In the genomic region with DNA sequence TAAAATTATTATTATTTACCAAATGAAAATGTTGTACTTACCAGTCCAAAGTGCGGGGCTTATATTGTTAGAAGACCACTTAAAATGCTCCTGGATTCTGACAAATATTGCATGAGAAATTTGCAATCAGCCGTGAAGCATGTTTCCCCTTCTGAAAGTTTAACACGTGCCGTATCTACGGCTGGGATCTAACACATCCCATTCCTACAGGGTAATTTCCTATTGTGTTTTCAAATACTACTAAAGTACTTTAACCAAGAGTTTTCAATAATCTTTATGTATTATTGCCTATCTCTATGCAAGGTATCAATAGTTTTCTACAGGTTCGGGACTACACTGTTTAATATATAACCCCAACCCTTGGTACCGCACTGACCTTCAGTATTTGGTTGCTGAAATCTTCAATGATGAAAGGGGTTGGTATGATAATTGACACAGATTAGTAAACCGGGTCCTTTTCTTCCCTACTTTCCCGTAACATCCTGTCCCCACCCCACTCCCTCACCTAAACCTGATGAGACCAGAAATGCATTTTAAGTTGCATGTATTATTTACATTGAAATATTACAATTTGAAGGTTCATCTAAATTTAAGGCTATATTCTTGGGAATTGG, we compare ENCODE assay signal across 8 cellular contexts. TPM values are rescaled to one million over a fixed set of nuclear protein-coding genes. Genes with fewer than 3 reads are reported as not detected.
DNase-seq lines count a peak whose midpoint lies in the region; ATAC-seq, FAIRE-seq and TF ChIP-seq lines count a peak whose summit lies in the region.

No MANE protein-coding gene starts in this region.

- H3K27me3 ChIP-seq in cardiac muscle cell (no peaks in the 10 kb centered on the region), keratinocyte (ENCODE audit: control insufficient read depth, extremely low read depth, insufficient read depth, low read length) (no peaks in the 10 kb centered on the region), thyroid gland (no peaks in the 10 kb centered on the region)

- peak overlapping the region; percentile 88 for H3K27ac Mint-ChIP-seq in activated naive CD8-positive, alpha-beta T cell

- peak overlapping the region; percentile 63 for H3K4me2 ChIP-seq in keratinocyte (ENCODE audit: control insufficient read depth, extremely low read depth, insufficient read depth, low read depth, low read length)

- peak overlapping the region; percentile 25 for H3K27ac ChIP-seq in cardiac muscle cell
- H3K27ac ChIP-seq in keratinocyte (ENCODE audit: control insufficient read depth, insufficient read depth, low read length): peak overlapping the region; percentile 85
- peak overlapping the region; percentile 24 to 75 (median 47) for H3K27ac ChIP-seq in thyroid gland

- intact Hi-C loops in Right ventricle myocardium inferior (cut with DNase I): no loop called here
- intact Hi-C loops in thyroid gland (cut with DNase I): no loop called here

- no peaks in the 10 kb centered on the region for H3K36me3 Mint-ChIP-seq in activated naive CD8-positive, alpha-beta T cell

- H2AFZ ChIP-seq in keratinocyte (ENCODE audit: control insufficient read depth, low read length): peak overlapping the region; percentile 79

- 17% methylated on average over 9 of the region's 9 CpGs for WGBS in thyroid gland, 2 donors

- no peaks in the 10 kb centered on the region for H3K9me3 ChIP-seq in cardiac muscle cell (ENCODE audit: low read depth)
- H3K9me3 ChIP-seq in keratinocyte (ENCODE audit: control insufficient read depth, low read depth, low read length): no peaks in the 10 kb centered on the region
- H3K9me3 ChIP-seq in thyroid gland: no peaks in the 10 kb centered on the region

- H3K4me3 ChIP-seq in cardiac muscle cell (peak overlapping the region; percentile 39), keratinocyte (ENCODE audit: control insufficient read depth in 2 of 3, extremely low read depth in 1 of 3, insufficient read depth in 2 of 3, low read depth in 1 of 3, low read length in 3 of 3) (peak overlapping the region; percentile 40 to 79 (median 67)), thyroid gland (replicated peaks in 1 of 3) (peak overlapping the region in 2 of 3 donors; percentile 34 to 62)

- dilution Hi-C loops in keratinocyte (cut with MboI; ENCODE audit: extremely low pct_ligation_motif_present, low sequenced_read_pairs): no loop called here

- H3K9me1 ChIP-seq in keratinocyte (ENCODE audit: control insufficient read depth, extremely low read depth, insufficient read depth, low read length): no peaks in the 10 kb centered on the region

- no peaks in the 10 kb centered on the region for H3K4me1 ChIP-seq in cardiac muscle cell (ENCODE audit: low read depth)
- no peaks in the 10 kb centered on the region for H3K4me1 ChIP-seq in keratinocyte (ENCODE audit: control insufficient read depth, extremely low read depth, insufficient read depth, low read length)
- H3K4me1 ChIP-seq in thyroid gland: no peaks in the 10 kb centered on the region

- no peak for TF ChIP-seq POLR2A in thyroid gland (IDR thresholded peaks at IDR 0.05)

- FAIRE-seq in keratinocyte (lab: Jason Lieb, UNC): no peak

- H3K79me2 ChIP-seq in keratinocyte (ENCODE audit: control insufficient read depth, insufficient read depth, low read length): peaks cover 24% of the 10 kb centered on the region

- H3K27me3 Mint-ChIP-seq in activated naive CD8-positive, alpha-beta T cell: no peaks in the 10 kb centered on the region

- H3K4me1 Mint-ChIP-seq in activated naive CD8-positive, alpha-beta T cell (ENCODE audit: low read depth): peaks cover 32% of the 10 kb centered on the region

- ATAC-seq in Right ventricle myocardium inferior (no peak), GM21528 (IDR thresholded peaks at IDR 0.05; ENCODE audit: low FRiP score, unreplicated experiment) (no peak), GM21367 (IDR thresholded peaks at IDR 0.05; ENCODE audit: unreplicated experiment) (no peak)

- H3K36me3 ChIP-seq in cardiac muscle cell: no peaks in the 10 kb centered on the region
- no peaks in the 10 kb centered on the region for H3K36me3 ChIP-seq in keratinocyte (ENCODE audit: control insufficient read depth in 2 of 2, extremely low read depth in 1 of 2, insufficient read depth in 2 of 2, low read length in 2 of 2)
- H3K36me3 ChIP-seq in thyroid gland: no peaks in the 10 kb centered on the region

- DNase-seq in cardiac muscle cell (ENCODE audit: low read depth in 1 of 2, low spot score in 1 of 2): peak in 1 of 2 donors; percentile 5
- DNase-seq in Right ventricle myocardium inferior (ENCODE audit: missing footprints): no peak
- no peak for DNase-seq in keratinocyte (ENCODE audit: low read depth, low spot score)
- no peak for DNase-seq in thyroid gland
- DNase-seq in SKM-1 (lab: John Stamatoyannopoulos, UW; ENCODE audit: unreplicated experiment): no peak

- H4K20me1 ChIP-seq in keratinocyte (ENCODE audit: control insufficient read depth, extremely low read depth, insufficient read depth, low read length): no peaks in the 10 kb centered on the region

- H3K4me3 Mint-ChIP-seq in activated naive CD8-positive, alpha-beta T cell: peak overlapping the region; percentile 87

- peak overlapping the region; percentile 80 for H3K9ac ChIP-seq in keratinocyte (ENCODE audit: control insufficient read depth, extremely low read depth, insufficient read depth, low read length)

- TF ChIP-seq CTCF in cardiac muscle cell (IDR thresholded peaks at IDR 0.05; ENCODE audit: low read depth, low read length) (no peak), keratinocyte (optimal IDR thresholded peaks at IDR 0.05 in 1 of 3, IDR thresholded peaks at IDR 0.05 in 1 of 3, conservative IDR thresholded peaks at IDR 0.05 in 1 of 3; ENCODE audit: extremely low read depth in 1 of 3, insufficient read depth in 2 of 3, low read length in 3 of 3) (no peak), thyroid gland (IDR thresholded peaks at IDR 0.05) (no peak)

- H3K9me3 Mint-ChIP-seq in activated naive CD8-positive, alpha-beta T cell (ENCODE audit: low read depth): no peaks in the 10 kb centered on the region

RNA-seq across cellular contexts. Expression of gene BRWD3, which starts 0.8 kb away (rescaled TPM):
- 8.8 and 13.6 TPM in 2 replicates for total RNA-seq in cardiac muscle cell
- 3.1 TPM in 2 replicates for polyA plus RNA-seq in cardiac muscle cell
- total RNA-seq in Right ventricle myocardium inferior: 6.0 TPM
- polyA plus RNA-seq in keratinocyte: 6.2 to 10.5 TPM (median 7.6 TPM) in 3 replicates
- polyA plus RNA-seq in keratinocyte (2011; ENCODE audit: low read depth): 6.7 TPM
- polyA plus RNA-seq in keratinocyte (2011; cell fraction: cytosol; rRNA removed): 3.3 and 5.8 TPM in 2 replicates
- polyA plus RNA-seq in keratinocyte (2011; cell fraction: nucleus; rRNA removed): 14.6 and 19.3 TPM in 2 replicates
- polyA plus RNA-seq in keratinocyte (2012; ENCODE audit: low replicate concordance): 4.6 and 5.3 TPM in 2 replicates
- polyA minus RNA-seq in keratinocyte: 11.1 to 50.5 TPM (median 27.0 TPM) in 3 replicates
- polyA minus RNA-seq in keratinocyte (2011; cell fraction: cytosol; rRNA and poly(A)+ RNA removed): 11.5 TPM
- 45.4 and 63.0 TPM in 2 replicates for polyA minus RNA-seq in keratinocyte (2011; cell fraction: nucleus; rRNA and poly(A)+ RNA removed)
- 10 to 100 TPM; 17.2 to 36.2 (median 28.4) TPM for total RNA-seq in thyroid gland

Comparison
In these comparisons a context has a peak if more than half of its experiments do, and no peak if none do; other contexts are left out.
1. H3K27ac ChIP-seq: peak in every context shown above with its lines; median percentile 85 in keratinocyte; 47 in thyroid gland; 25 in cardiac muscle cell.